8 cellular contexts compared by ENCODE assay signal in the genomic region with DNA sequence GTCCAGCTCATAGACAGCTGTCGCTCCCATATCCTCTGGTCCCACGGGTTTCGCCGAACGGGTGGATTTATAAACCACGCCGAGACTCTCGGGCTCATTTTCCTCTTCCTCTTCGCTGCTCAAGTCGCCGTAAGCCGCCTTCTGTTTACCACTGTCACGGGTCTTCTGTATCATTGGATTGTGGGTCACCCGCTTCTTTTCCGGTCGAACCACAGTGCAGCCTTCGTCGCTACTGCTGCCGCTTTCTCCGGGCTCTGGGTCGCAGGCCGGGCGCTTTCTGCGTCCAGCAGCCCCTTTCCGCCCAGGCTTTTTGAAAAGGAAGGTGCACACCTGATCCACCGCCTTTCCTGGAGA. TPM values are rescaled to one million over a fixed set of nuclear protein-coding genes. Genes with fewer than 3 reads are reported as not detected.
DNase-seq lines count a peak whose midpoint lies in the region; ATAC-seq and TF ChIP-seq lines count a peak whose summit lies in the region.

No MANE protein-coding gene starts in this region.

- H3K18ac ChIP-seq in neuronal stem cell (ENCODE audit: low read length), result peak overlapping the region; percentile 44

- H3K4me1 ChIP-seq in esophagus muscularis mucosa (peaks cover 3 to 33% (median 19%) of the 10 kb centered on the region in 4 donors), neuronal stem cell (ENCODE audit: control insufficient read depth in 2 of 2, insufficient read depth in 1 of 2, low read depth in 1 of 2, low read length in 2 of 2) (no peaks in the 10 kb centered on the region)

- peak overlapping the region; percentile 73 for H3K23ac ChIP-seq in neuronal stem cell (ENCODE audit: low read depth, low read length, poor library complexity)

- TF ChIP-seq EP300 in esophagus muscularis mucosa (IDR thresholded peaks at IDR 0.05), result no peak

- peaks cover 0 to 13% (median 6%) of the 10 kb centered on the region in 4 donors for H3K36me3 ChIP-seq in esophagus muscularis mucosa
- H3K36me3 ChIP-seq in neuronal stem cell (replicated peaks in 1 of 2; ENCODE audit: control insufficient read depth in 2 of 2, insufficient read depth in 2 of 2, low read length in 2 of 2), result peaks cover 0 to 5% of the 10 kb centered on the region in 2 donors

- WGBS in esophagus muscularis mucosa, result 47% methylated on average over 26 of the region's 26 CpGs
- WGBS in neuronal stem cell (ENCODE audit: extremely low coverage in 2 of 2, insufficient read length in 2 of 2, insufficient replicate concordance in 1 of 2), 2 donors, result no CpG with 5 or more reads among the region's 26 CpGs

- H3K27ac ChIP-seq in esophagus muscularis mucosa (replicated peaks in 1 of 4) (peak overlapping the region; percentile 89 to 92 (median 90)), neuronal stem cell (replicated peaks; ENCODE audit: low read length) (peak overlapping the region; percentile 54)

- no peak overlapping the region for H2BK120ac ChIP-seq in neuronal stem cell (ENCODE audit: low read depth, low read length)

- no peak for TF ChIP-seq CTCF in esophagus muscularis mucosa (IDR thresholded peaks at IDR 0.05)

- intact Hi-C loops in esophagus muscularis mucosa (cut with DNase I), result no loop called here

- no peak for TF ChIP-seq POLR2A in esophagus muscularis mucosa (IDR thresholded peaks at IDR 0.05; ENCODE audit: low read depth)

- H2BK5ac ChIP-seq in neuronal stem cell (ENCODE audit: low read length), result no peak overlapping the region

- no peak overlapping the region for H3K4ac ChIP-seq in neuronal stem cell (ENCODE audit: low read length)

- ATAC-seq in HG02885 (IDR thresholded peaks at IDR 0.05; ENCODE audit: poor library complexity, unreplicated experiment) (peak; percentile 37), SK-N-SH treated with all-trans-retinoic acid at 6 μM for 48 hours (peak; percentile 37)

- peaks cover 1% of the 10 kb centered on the region for H3K79me1 ChIP-seq in neuronal stem cell (ENCODE audit: low read depth, low read length)

- H3K4me3 ChIP-seq in esophagus muscularis mucosa (peak overlapping the region; percentile 61 to 67 (median 64)), neuronal stem cell (ENCODE audit: low read length in 2 of 2) (peak overlapping the region; percentile 88 to 96)

- no peak overlapping the region for H2BK15ac ChIP-seq in neuronal stem cell (ENCODE audit: low read length)

- no peak overlapping the region for H4K8ac ChIP-seq in neuronal stem cell (ENCODE audit: low read depth, low read length)

- DNase-seq in NCI-H82 (lab: John Stamatoyannopoulos, UW) (peak; percentile 65), NCI-H82 treated with DMSO at 0.1 percent for 48 hours (lab: John Stamatoyannopoulos, UW; ENCODE audit: unreplicated experiment) (no peak), esophagus muscularis mucosa (ENCODE audit: extremely low spot score) (no peak), neuronal stem cell (ENCODE audit: low spot score) (no peak), activated gamma-delta T cell treated with Interleukin-2 at 50 U/mL for 16 hours (no peak), cerebellum (ENCODE audit: low spot score) (no peak)

- no peaks in the 10 kb centered on the region for H3K27me3 ChIP-seq in esophagus muscularis mucosa
- H3K27me3 ChIP-seq in neuronal stem cell (ENCODE audit: control insufficient read depth in 3 of 3, insufficient read depth in 3 of 3, low read depth in 1 of 3, low read length in 3 of 3), result no peaks in the 10 kb centered on the region

- H3K9me3 ChIP-seq in esophagus muscularis mucosa, result peaks cover 0 to 9% (median 0%) of the 10 kb centered on the region in 4 donors
- H3K9me3 ChIP-seq in neuronal stem cell (replicated peaks in 1 of 2; ENCODE audit: control insufficient read depth in 2 of 2, insufficient read depth in 1 of 2, low read depth in 1 of 2, low read length in 2 of 2), result no peaks in the 10 kb centered on the region

- H3K9ac ChIP-seq in neuronal stem cell (ENCODE audit: low read depth, low read length, poor library complexity), result peak overlapping the region; percentile 63

- no peak overlapping the region for H2AK5ac ChIP-seq in neuronal stem cell (ENCODE audit: low read depth, low read length)

- no peak overlapping the region for H4K91ac ChIP-seq in neuronal stem cell (ENCODE audit: low read depth, low read length, poor library complexity)

- peak overlapping the region; percentile 94 for H2AFZ ChIP-seq in neuronal stem cell (ENCODE audit: low read length)

- H3K14ac ChIP-seq in neuronal stem cell (ENCODE audit: low read length), result no peak overlapping the region

- H2BK12ac ChIP-seq in neuronal stem cell (ENCODE audit: low read length), result no peak overlapping the region

- H3K4me2 ChIP-seq in neuronal stem cell (ENCODE audit: insufficient read depth, low read length, poor library complexity, severe bottlenecking), result peak overlapping the region; percentile 57

TF ChIP-seq in SK-N-SH treated with all-trans-retinoic acid at 6 μM for 48 hours, 23 proteins besides CTCF, POLR2A, EP300 and RAD21 (continues in another document):
- TF ChIP-seq ESRRG (CRISPR knock-in tag; IDR thresholded peaks at IDR 0.05), result no peak
- TF ChIP-seq, protein P1, sequence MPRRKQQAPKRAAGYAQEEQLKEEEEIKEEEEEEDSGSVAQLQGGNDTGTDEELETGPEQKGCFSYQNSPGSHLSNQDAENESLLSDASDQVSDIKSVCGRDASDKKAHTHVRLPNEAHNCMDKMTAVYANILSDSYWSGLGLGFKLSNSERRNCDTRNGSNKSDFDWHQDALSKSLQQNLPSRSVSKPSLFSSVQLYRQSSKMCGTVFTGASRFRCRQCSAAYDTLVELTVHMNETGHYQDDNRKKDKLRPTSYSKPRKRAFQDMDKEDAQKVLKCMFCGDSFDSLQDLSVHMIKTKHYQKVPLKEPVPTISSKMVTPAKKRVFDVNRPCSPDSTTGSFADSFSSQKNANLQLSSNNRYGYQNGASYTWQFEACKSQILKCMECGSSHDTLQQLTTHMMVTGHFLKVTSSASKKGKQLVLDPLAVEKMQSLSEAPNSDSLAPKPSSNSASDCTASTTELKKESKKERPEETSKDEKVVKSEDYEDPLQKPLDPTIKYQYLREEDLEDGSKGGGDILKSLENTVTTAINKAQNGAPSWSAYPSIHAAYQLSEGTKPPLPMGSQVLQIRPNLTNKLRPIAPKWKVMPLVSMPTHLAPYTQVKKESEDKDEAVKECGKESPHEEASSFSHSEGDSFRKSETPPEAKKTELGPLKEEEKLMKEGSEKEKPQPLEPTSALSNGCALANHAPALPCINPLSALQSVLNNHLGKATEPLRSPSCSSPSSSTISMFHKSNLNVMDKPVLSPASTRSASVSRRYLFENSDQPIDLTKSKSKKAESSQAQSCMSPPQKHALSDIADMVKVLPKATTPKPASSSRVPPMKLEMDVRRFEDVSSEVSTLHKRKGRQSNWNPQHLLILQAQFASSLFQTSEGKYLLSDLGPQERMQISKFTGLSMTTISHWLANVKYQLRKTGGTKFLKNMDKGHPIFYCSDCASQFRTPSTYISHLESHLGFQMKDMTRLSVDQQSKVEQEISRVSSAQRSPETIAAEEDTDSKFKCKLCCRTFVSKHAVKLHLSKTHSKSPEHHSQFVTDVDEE (CRISPR knock-in tag; IDR thresholded peaks at IDR 0.05), result no peak
- no peak for TF ChIP-seq ZNF8 (CRISPR knock-in tag; IDR thresholded peaks at IDR 0.05)
- no peak for TF ChIP-seq GLIS3 (CRISPR knock-in tag; IDR thresholded peaks at IDR 0.05)
- no peak for TF ChIP-seq ISL1 (CRISPR knock-in tag; IDR thresholded peaks at IDR 0.05)
- TF ChIP-seq TCF4 (CRISPR knock-in tag; IDR thresholded peaks at IDR 0.05; ENCODE audit: borderline replicate concordance), result no peak
- no peak for TF ChIP-seq CSDC2 (CRISPR knock-in tag; IDR thresholded peaks at IDR 0.05)
- no peak for TF ChIP-seq BACH2 (CRISPR knock-in tag; IDR thresholded peaks at IDR 0.05; ENCODE audit: borderline replicate concordance)
- TF ChIP-seq, protein P2, sequence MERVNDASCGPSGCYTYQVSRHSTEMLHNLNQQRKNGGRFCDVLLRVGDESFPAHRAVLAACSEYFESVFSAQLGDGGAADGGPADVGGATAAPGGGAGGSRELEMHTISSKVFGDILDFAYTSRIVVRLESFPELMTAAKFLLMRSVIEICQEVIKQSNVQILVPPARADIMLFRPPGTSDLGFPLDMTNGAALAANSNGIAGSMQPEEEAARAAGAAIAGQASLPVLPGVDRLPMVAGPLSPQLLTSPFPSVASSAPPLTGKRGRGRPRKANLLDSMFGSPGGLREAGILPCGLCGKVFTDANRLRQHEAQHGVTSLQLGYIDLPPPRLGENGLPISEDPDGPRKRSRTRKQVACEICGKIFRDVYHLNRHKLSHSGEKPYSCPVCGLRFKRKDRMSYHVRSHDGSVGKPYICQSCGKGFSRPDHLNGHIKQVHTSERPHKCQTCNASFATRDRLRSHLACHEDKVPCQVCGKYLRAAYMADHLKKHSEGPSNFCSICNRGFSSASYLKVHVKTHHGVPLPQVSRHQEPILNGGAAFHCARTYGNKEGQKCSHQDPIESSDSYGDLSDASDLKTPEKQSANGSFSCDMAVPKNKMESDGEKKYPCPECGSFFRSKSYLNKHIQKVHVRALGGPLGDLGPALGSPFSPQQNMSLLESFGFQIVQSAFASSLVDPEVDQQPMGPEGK (CRISPR knock-in tag; IDR thresholded peaks at IDR 0.05; ENCODE audit: borderline replicate concordance), result no peak
- TF ChIP-seq OSR1 (CRISPR knock-in tag; IDR thresholded peaks at IDR 0.05), result no peak
- no peak for TF ChIP-seq SNAI2 (CRISPR knock-in tag; IDR thresholded peaks at IDR 0.05)
- TF ChIP-seq ZNF70 (CRISPR knock-in tag; IDR thresholded peaks at IDR 0.05), result no peak

RNA-seq across cellular contexts. Expression of a gene that starts 0.3 kb away (rescaled TPM):
- total RNA-seq in esophagus muscularis mucosa, result 10 to 100 TPM in 3 of 4 donors, 1 to 10 TPM in 1; 9.1 to 14.9 (median 12.7) TPM
- 11.5 TPM for polyA plus RNA-seq in neuronal stem cell (2013, experiment 1 of 2)
- polyA plus RNA-seq in neuronal stem cell (2013, experiment 2 of 2), result 11.5 TPM
- total RNA-seq in cerebellum, result 8.3 TPM

RNA-seq across cellular contexts. Expression of a gene that starts 0.4 kb away (rescaled TPM):
- total RNA-seq in esophagus muscularis mucosa, result 10 to 100 TPM; 61.1 to 90.9 (median 65.5) TPM
- polyA plus RNA-seq in neuronal stem cell (2013, experiment 1 of 2), result 147 TPM
- 148 TPM for polyA plus RNA-seq in neuronal stem cell (2013, experiment 2 of 2)
- 40.2 TPM for total RNA-seq in cerebellum

RNA-seq across cellular contexts. Expression of a gene that starts 18.5 kb away (rescaled TPM):
- total RNA-seq in esophagus muscularis mucosa, result 1 to 10 TPM; 4.1 to 7.1 (median 4.9) TPM
- 47.9 TPM for polyA plus RNA-seq in neuronal stem cell (2013, experiment 1 of 2)
- 47.7 TPM for polyA plus RNA-seq in neuronal stem cell (2013, experiment 2 of 2)
- total RNA-seq in cerebellum, result 5.0 TPM

RNA-seq across cellular contexts. Expression of a gene that starts 24.5 kb away (rescaled TPM):
- total RNA-seq in esophagus muscularis mucosa (not detected), cerebellum (2.4 TPM)
- 0.35 TPM for polyA plus RNA-seq in neuronal stem cell (2013, experiment 1 of 2)
- polyA plus RNA-seq in neuronal stem cell (2013, experiment 2 of 2), result 0.18 TPM
